15 cellular contexts compared by ENCODE assay signal in the genomic region with DNA sequence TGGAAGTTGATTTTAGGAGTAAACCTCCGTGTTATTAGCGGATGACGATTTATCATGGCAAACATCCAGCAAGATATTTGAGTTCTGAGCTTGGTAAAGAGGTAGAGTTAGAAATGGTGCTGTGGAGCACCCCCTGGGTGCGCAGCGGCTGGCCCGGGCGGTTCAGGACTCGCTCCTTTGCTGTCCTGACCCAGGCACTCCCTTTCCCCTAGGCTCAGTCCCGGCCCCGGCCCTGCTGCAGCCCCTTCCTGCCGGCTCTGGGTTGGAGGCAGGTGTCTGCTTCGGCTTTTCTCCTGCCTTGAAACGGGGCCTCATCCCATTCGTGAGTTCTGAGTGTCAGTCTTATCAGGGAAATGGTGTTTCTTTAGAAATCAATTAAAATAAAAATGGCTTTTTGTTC.
"Had no signal": no experiment of that assay in that cellular context is flagged by ENCODE, and none has a peak within 500 bp of the region (broad histone marks: within the 10 kb centered on the region; RNA-seq: fewer than 3 reads in every experiment).

No MANE protein-coding gene starts in this region.

- H3K27ac ChIP-seq: ascending aorta, gastroesophageal sphincter, neutrophil, tibial artery had no signal

- H3K27ac Mint-ChIP-seq: activated CD4-positive, alpha-beta T cell treated with anti-CD3 and anti-CD28 coated beads, Interleukin-2, amount 10 ng/mL, durations not matched to agents 7 days and 5 days; dendritic cell treated with granulocyte-macrophage colony-stimulating factor and Interleukin-4, amounts not matched to agents 40 ng/mL and 50 ng/mL, for 4 days; stimulated activated naive B cell treated with anti-CD40 and anti-IgM and Interleukin-4, amounts not matched to agents 10 μg/mL and 1 μg/mL and 100 μg/mL, for 72 hours; T-helper 17 cell had no signal

- ATAC-seq: gastroesophageal sphincter; left ventricle myocardium superior; stimulated activated naive B cell treated with anti-CD40 and anti-IgM and Interleukin-4, amounts not matched to agents 10 μg/mL and 1 μg/mL and 100 μg/mL, for 72 hours; T-helper 17 cell had no signal

- H3K9me3 Mint-ChIP-seq: dendritic cell treated with granulocyte-macrophage colony-stimulating factor and Interleukin-4, amounts not matched to agents 40 ng/mL and 50 ng/mL, for 4 days; stimulated activated naive B cell treated with anti-CD40 and anti-IgM and Interleukin-4, amounts not matched to agents 10 μg/mL and 1 μg/mL and 100 μg/mL, for 72 hours had no signal

- DNase-seq: activated CD4-positive, alpha-beta T cell treated with anti-CD3 and anti-CD28 coated beads, Interleukin-2, amount 10 ng/mL, durations not matched to agents 7 days and 5 days; activated CD4-positive, CD25-positive, alpha-beta regulatory T cell; activated naive CD4-positive, alpha-beta T cell; effector memory CD4-positive, alpha-beta T cell; erythroblast; left ventricle myocardium superior; midbrain; stimulated activated CD4-positive, alpha-beta T cell treated with anti-CD3 and anti-CD28 coated beads, Interleukin-2, amount 100 ng/mL, for 48 hours; stimulated activated naive B cell treated with anti-CD40 and anti-IgM and Interleukin-4, amounts not matched to agents 10 μg/mL and 1 μg/mL and 100 μg/mL, for 72 hours; T-helper 17 cell; tibial artery had no signal

- H3K27me3 Mint-ChIP-seq: activated CD4-positive, alpha-beta T cell treated with anti-CD3 and anti-CD28 coated beads, Interleukin-2, amount 10 ng/mL, durations not matched to agents 7 days and 5 days; dendritic cell treated with granulocyte-macrophage colony-stimulating factor and Interleukin-4, amounts not matched to agents 40 ng/mL and 50 ng/mL, for 4 days; stimulated activated naive B cell treated with anti-CD40 and anti-IgM and Interleukin-4, amounts not matched to agents 10 μg/mL and 1 μg/mL and 100 μg/mL, for 72 hours; T-helper 17 cell had no signal

- H3K4me3 Mint-ChIP-seq: activated CD4-positive, alpha-beta T cell treated with anti-CD3 and anti-CD28 coated beads, Interleukin-2, amount 10 ng/mL, durations not matched to agents 7 days and 5 days; dendritic cell treated with granulocyte-macrophage colony-stimulating factor and Interleukin-4, amounts not matched to agents 40 ng/mL and 50 ng/mL, for 4 days; stimulated activated naive B cell treated with anti-CD40 and anti-IgM and Interleukin-4, amounts not matched to agents 10 μg/mL and 1 μg/mL and 100 μg/mL, for 72 hours; T-helper 17 cell had no signal
